Comparison of ENCODE assay signal across 8 cellular contexts in genomic region chr2:49770919-49771318, GRCh38.
DNase-seq lines count a peak whose midpoint lies in the region; ATAC-seq and TF ChIP-seq lines count a peak whose summit lies in the region.

No MANE protein-coding gene starts in this region.

- TF ChIP-seq CTCF in Calu3 (IDR thresholded peaks at IDR 0.05; ENCODE audit: unreplicated experiment) (no peak), left lung (IDR thresholded peaks at IDR 0.05) (peak in 1 of 2 donors; percentile 25), lower leg skin (IDR thresholded peaks at IDR 0.05) (no peak)

- no peaks in the 10 kb centered on the region for H3K9me3 ChIP-seq in left lung

- no peak overlapping the region for H3K27ac ChIP-seq in left lung

- no peaks in the 10 kb centered on the region for H3K4me1 Mint-ChIP-seq in Calu3 (ENCODE audit: low read depth, unreplicated experiment)
- H3K4me1 Mint-ChIP-seq in activated T-helper 1 cell treated with anti-CD3 and anti-CD28 coated beads, Interleukin-12 subunit alpha, Interleukin-12 subunit beta, Interleukin-2, Interleukin-4 antibody, amounts not matched to agents 30 ng/mL and 10 ng/mL and 1 ng/mL, durations not matched to agents 14 hours and 24 hours and 36 hours (ENCODE audit: low read depth), result no peaks in the 10 kb centered on the region

- TF ChIP-seq POLR2A in lower leg skin (IDR thresholded peaks at IDR 0.05), result no peak

- H3K36me3 ChIP-seq in H7 (replicated peaks; ENCODE audit: control insufficient read depth, insufficient read depth, low read length) (no peaks in the 10 kb centered on the region), left lung (no peaks in the 10 kb centered on the region)

- peaks cover 2% of the 10 kb centered on the region for H3K9me3 Mint-ChIP-seq in Calu3 (ENCODE audit: low read depth, unreplicated experiment)
- no peaks in the 10 kb centered on the region for H3K9me3 Mint-ChIP-seq in activated T-helper 1 cell treated with anti-CD3 and anti-CD28 coated beads, Interleukin-12 subunit alpha, Interleukin-12 subunit beta, Interleukin-2, Interleukin-4 antibody, amounts not matched to agents 30 ng/mL and 10 ng/mL and 1 ng/mL, durations not matched to agents 14 hours and 24 hours and 36 hours

- H3K4me3 ChIP-seq in H7 (ENCODE audit: insufficient read depth, low read depth, low read length) (no peak overlapping the region), left lung (no peak overlapping the region), lower leg skin (ENCODE audit: low read depth, poor library complexity, severe bottlenecking) (no peak overlapping the region)

- H3K27me3 Mint-ChIP-seq in Calu3 (ENCODE audit: unreplicated experiment), result no peaks in the 10 kb centered on the region
- H3K27me3 Mint-ChIP-seq in activated T-helper 1 cell treated with anti-CD3 and anti-CD28 coated beads, Interleukin-12 subunit alpha, Interleukin-12 subunit beta, Interleukin-2, Interleukin-4 antibody, amounts not matched to agents 30 ng/mL and 10 ng/mL and 1 ng/mL, durations not matched to agents 14 hours and 24 hours and 36 hours (ENCODE audit: insufficient read depth), result no peaks in the 10 kb centered on the region

- H3K36me3 Mint-ChIP-seq in Calu3 (ENCODE audit: insufficient read depth, unreplicated experiment), result no peaks in the 10 kb centered on the region
- H3K36me3 Mint-ChIP-seq in activated T-helper 1 cell treated with anti-CD3 and anti-CD28 coated beads, Interleukin-12 subunit alpha, Interleukin-12 subunit beta, Interleukin-2, Interleukin-4 antibody, amounts not matched to agents 30 ng/mL and 10 ng/mL and 1 ng/mL, durations not matched to agents 14 hours and 24 hours and 36 hours (ENCODE audit: low read depth), result no peaks in the 10 kb centered on the region

- H3K4me1 ChIP-seq in left lung, result no peaks in the 10 kb centered on the region

- 58 to 86% methylated on average over 4 of the region's 4 CpGs for WGBS in lower leg skin, 2 donors

- H3K4me3 Mint-ChIP-seq in Calu3 (ENCODE audit: low read depth, unreplicated experiment), result no peak overlapping the region
- H3K4me3 Mint-ChIP-seq in activated T-helper 1 cell treated with anti-CD3 and anti-CD28 coated beads, Interleukin-12 subunit alpha, Interleukin-12 subunit beta, Interleukin-2, Interleukin-4 antibody, amounts not matched to agents 30 ng/mL and 10 ng/mL and 1 ng/mL, durations not matched to agents 14 hours and 24 hours and 36 hours, result no peak overlapping the region

- BruUV-seq in Calu3 (replicated peaks; lab: Mats Ljungman, UMichigan), result no TSS peak

- ATAC-seq in left lung, result peak; percentile 70

- no peak overlapping the region for H3K27ac Mint-ChIP-seq in Calu3 (ENCODE audit: unreplicated experiment)
- no peak overlapping the region for H3K27ac Mint-ChIP-seq in activated T-helper 1 cell treated with anti-CD3 and anti-CD28 coated beads, Interleukin-12 subunit alpha, Interleukin-12 subunit beta, Interleukin-2, Interleukin-4 antibody, amounts not matched to agents 30 ng/mL and 10 ng/mL and 1 ng/mL, durations not matched to agents 14 hours and 24 hours and 36 hours

- H3K27me3 ChIP-seq in H7 (ENCODE audit: control insufficient read depth, insufficient read depth, low read length) (no peaks in the 10 kb centered on the region), left lung (no peaks in the 10 kb centered on the region)

- intact Hi-C loops in Calu3 (cut with micrococcal nuclease; ENCODE audit: unreplicated experiment), result loop anchor here (1.0 to 2.0 kb wide), 2 partner anchors 373 to 632 kb away; no protein-coding TSS in a partner anchor
- intact Hi-C loops in left lung (cut with DNase I), result no loop called here
- intact Hi-C loops in lower leg skin (cut with DNase I; ENCODE audit: low total_unique reads), result no loop called here
- intact Hi-C loops in activated T-helper 1 cell treated with anti-CD3 and anti-CD28 coated beads, Interleukin-12 subunit alpha, Interleukin-12 subunit beta, Interleukin-2, Interleukin-4 antibody, amounts not matched to agents 30 ng/mL and 10 ng/mL and 1 ng/mL, durations not matched to agents 14 hours and 24 hours and 36 hours (cut with micrococcal nuclease), result no loop called here

- CTCF ChIA-PET in Calu3 (lab: Charles Lee), result interaction anchor here (0.9 to 1.6 kb wide), 2 partner anchors 373 to 631 kb away, joined by 4 to 6 read pairs; no protein-coding TSS in a partner anchor

- DNase-seq in Calu3 (peak; percentile 27), H7 (peak; percentile 39), anterior cingulate cortex (lab: John Stamatoyannopoulos, UW) (peak in 38 of 58 donors; percentile 0 to 56 (median 18)), left lung (peak in 1 of 2 donors; percentile 44), lower leg skin (ENCODE audit: low spot score in 2 of 2) (no peak), NCI-H2029 (lab: John Stamatoyannopoulos, UW) (no peak)
- DNase-seq in stimulated activated CD4-positive, alpha-beta T cell treated with anti-CD3 and anti-CD28 coated beads, Interleukin-2, amount 100 ng/mL, for 48 hours, result no peak
- DNase-seq in activated T-helper 1 cell treated with anti-CD3 and anti-CD28 coated beads, Interleukin-12 subunit alpha, Interleukin-12 subunit beta, Interleukin-2, Interleukin-4 antibody, amounts not matched to agents 30 ng/mL and 10 ng/mL and 1 ng/mL, durations not matched to agents 14 hours and 24 hours and 36 hours (ENCODE audit: low spot score), result no peak

Comparison
In these comparisons a context has a peak if more than half of its experiments do, and no peak if none do; other contexts are left out.
1. DNase-seq: peak in Calu3 (single experiment), H7 (single experiment) and anterior cingulate cortex (38 of 58); none in lower leg skin (0 of 2), NCI-H2029 (single experiment), stimulated activated CD4-positive, alpha-beta T cell treated with anti-CD3 and anti-CD28 coated beads, Interleukin-2, amount 100 ng/mL, for 48 hours (0 of 2) and activated T-helper 1 cell treated with anti-CD3 and anti-CD28 coated beads, Interleukin-12 subunit alpha, Interleukin-12 subunit beta, Interleukin-2, Interleukin-4 antibody, amounts not matched to agents 30 ng/mL and 10 ng/mL and 1 ng/mL, durations not matched to agents 14 hours and 24 hours and 36 hours (single experiment).